Comparison of ENCODE assay signal across 25 cellular contexts in the genomic region with DNA sequence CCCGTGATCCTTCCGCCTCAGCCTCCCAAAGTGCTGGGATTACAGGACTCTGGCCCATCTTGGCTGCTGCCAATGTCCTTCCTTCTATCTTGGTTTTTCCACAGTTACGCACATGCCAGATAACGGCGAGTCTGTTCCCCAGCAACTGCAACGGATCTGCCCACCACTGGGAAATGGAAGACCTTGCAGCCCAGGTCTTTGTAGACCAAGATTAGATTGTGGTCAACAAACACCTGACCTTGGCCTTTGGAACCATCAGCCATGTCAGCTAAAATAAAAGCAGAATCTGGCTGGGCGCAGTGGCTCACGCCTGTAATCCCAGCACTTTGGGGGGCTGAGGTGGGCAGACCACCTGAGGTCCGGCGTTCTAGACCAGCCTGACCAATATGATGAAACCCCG.
"Had no signal": no experiment of that assay in that cellular context is flagged by ENCODE, and none has a peak within 500 bp of the region (broad histone marks: within the 10 kb centered on the region; RNA-seq: fewer than 3 reads in every experiment).

No MANE protein-coding gene starts in this region.

- H3K4me3 ChIP-seq: hepatocyte, left ventricle myocardium inferior, lung, neural progenitor cell, right atrium auricular region, skin epidermis, stomach, thoracic aorta, tibial artery, upper lobe of right lung had no signal

- H3K36me3 ChIP-seq: left ventricle myocardium inferior, neural progenitor cell, neutrophil, right atrium auricular region, stomach, thoracic aorta, tibial artery, upper lobe of right lung had no signal

- DNase-seq: islet precursor cell; left ventricle myocardium inferior; mesendoderm; naive B cell; natural killer cell; nephron progenitor cell; occipital lobe; stimulated activated CD4-positive, alpha-beta T cell treated with anti-CD3 and anti-CD28 coated beads, Interleukin-12 subunit alpha, Interleukin-12 subunit beta, amount 100 ng/mL, for 4 hours; stimulated activated CD4-positive, alpha-beta T cell treated with anti-CD3 and anti-CD28 coated beads, Interleukin-15, amount 100 ng/mL, for 24 hours; stimulated activated CD4-positive, alpha-beta T cell treated with anti-CD3 and anti-CD28 coated beads, Interleukin-2, amount 100 ng/mL, for 24 hours; stimulated activated CD4-positive, alpha-beta T cell treated with anti-CD3 and anti-CD28 coated beads, Interleukin-4, amount 100 ng/mL, for 1 hour; stimulated activated naive B cell treated with anti-CD40 and anti-IgM and Interleukin-4, amounts not matched to agents 10 μg/mL and 1 μg/mL and 100 μg/mL, for 72 hours; stimulated activated naive CD8-positive, alpha-beta T cell treated with anti-CD3 and anti-CD28 coated beads, Interleukin-15, Interleukin-2, amounts not matched to agents 100 U/mL and 50 U/mL, for 24 hours; stomach; tibial artery; trophoblast cell; upper lobe of right lung had no signal

- ATAC-seq: natural killer cell; sciatic nerve; stimulated activated naive B cell treated with anti-CD40 and anti-IgM and Interleukin-4, amounts not matched to agents 10 μg/mL and 1 μg/mL and 100 μg/mL, for 72 hours; stimulated activated naive CD8-positive, alpha-beta T cell treated with anti-CD3 and anti-CD28 coated beads, Interleukin-15, Interleukin-2, amounts not matched to agents 100 U/mL and 50 U/mL, for 24 hours; upper lobe of right lung had no signal

- H3K4me1 ChIP-seq: left ventricle myocardium inferior, neural progenitor cell, upper lobe of right lung had no signal

- H3K27ac ChIP-seq: hepatocyte, left ventricle myocardium inferior, neural progenitor cell, neutrophil, right atrium auricular region, skin epidermis, stomach, thoracic aorta, tibial artery, upper lobe of right lung had no signal

- H3K27me3 ChIP-seq: hepatocyte, neural progenitor cell, neutrophil, right atrium auricular region, stomach, tibial artery, upper lobe of right lung had no signal

- H3K9me3 ChIP-seq: left ventricle myocardium inferior, neutrophil, right atrium auricular region, stomach, thoracic aorta, tibial artery, upper lobe of right lung had no signal
